In genomic region chr9:96383165-96383939, GRCh38 we compare ENCODE assay signal across 8 cellular contexts. TPM values are rescaled to one million over a fixed set of nuclear protein-coding genes. Genes with fewer than 3 reads are reported as not detected.
DNase-seq lines count a peak whose midpoint lies in the region; ATAC-seq, FAIRE-seq and TF ChIP-seq lines count a peak whose summit lies in the region.

Gene SLC35D2 (minus strand): TSS chr9:96383711. CDS start chr9:96383634, 77 bp downstream.

- H2AFZ ChIP-seq in OCI-LY7 (ENCODE audit: low read length): no peak within 1 kb of the TSS

- H3K4me3 ChIP-seq in AG09309 (ENCODE audit: control insufficient read depth, low read depth, low read length) (peak within 1 kb of the TSS; percentile 43), bronchial epithelial cell (ENCODE audit: low read depth, low read length) (peak within 1 kb of the TSS; percentile 67), iPS-11a (ENCODE audit: low read depth, low read length) (peak within 1 kb of the TSS; percentile 51), OCI-LY7 (ENCODE audit: low read depth, low read length, poor library complexity, severe bottlenecking) (no peak within 1 kb of the TSS)

- H3K36me3 ChIP-seq in bronchial epithelial cell (ENCODE audit: control insufficient read depth, insufficient read depth, low read length) (no peaks in the 10 kb centered on the region), OCI-LY7 (ENCODE audit: insufficient read depth, low read length) (peaks cover 58% of the 10 kb centered on the region)

- no peak within 1 kb of the TSS for H3K27ac ChIP-seq in OCI-LY7 (ENCODE audit: low read depth, low read length, poor library complexity, severe bottlenecking)

- H3K9me3 ChIP-seq in OCI-LY7 (ENCODE audit: low read length): no peaks in the 10 kb centered on the region

- no peak for FAIRE-seq in bronchial epithelial cell (lab: Jason Lieb, UNC)

- ATAC-seq in GM21515 (IDR thresholded peaks at IDR 0.05; ENCODE audit: unreplicated experiment): no peak

- no TSS peak for BruUV-seq in OCI-LY7 (replicated peaks; lab: Mats Ljungman, UMichigan)

- H4K20me1 ChIP-seq in OCI-LY7 (ENCODE audit: insufficient read depth, low read length): no peaks in the 10 kb centered on the region

- no peak within 1 kb of the TSS for H3K4me2 ChIP-seq in OCI-LY7 (ENCODE audit: low read length)

- no peaks in the 10 kb centered on the region for H3K79me2 ChIP-seq in OCI-LY7 (ENCODE audit: insufficient read depth, low read depth, low read length)

- H3K4me1 ChIP-seq in OCI-LY7 (ENCODE audit: insufficient read depth, low read length, poor library complexity, severe bottlenecking): no peaks in the 10 kb centered on the region

- no peaks in the 10 kb centered on the region for H3K9me2 ChIP-seq in OCI-LY7 (ENCODE audit: insufficient read depth, low read length)

- DNase-seq in AG09309 (ENCODE audit: low read depth) (no peak), GM19238 (ENCODE audit: insufficient read length, low spot score) (peak; percentile 40), RPMI7951 (ENCODE audit: low read depth) (peak; percentile 71), bronchial epithelial cell (ENCODE audit: low read depth) (peak; percentile 27), putamen (ENCODE audit: low spot score) (peak; percentile 42), OCI-LY7 (ENCODE audit: low spot score) (no peak)

- no peak for TF ChIP-seq CTCF in AG09309 (IDR thresholded peaks at IDR 0.05; ENCODE audit: control insufficient read depth, insufficient read depth, low read depth, low read length, missing control alignments)
- TF ChIP-seq CTCF in bronchial epithelial cell (IDR thresholded peaks at IDR 0.05; ENCODE audit: insufficient read depth, low read length, severe bottlenecking): no peak
- TF ChIP-seq CTCF in OCI-LY7 (conservative IDR thresholded peaks at IDR 0.05; ENCODE audit: low read length): no peak

- H3K27me3 ChIP-seq in bronchial epithelial cell (ENCODE audit: control insufficient read depth, insufficient read depth, low read length): no peaks in the 10 kb centered on the region

- intact Hi-C loops in OCI-LY7 (cut with micrococcal nuclease; ENCODE audit: unreplicated experiment): no loop called here

- POLR2A ChIA-PET in OCI-LY7 (lab: Charles Lee): interaction anchor here (0.7 kb wide), 1 partner anchor 66 kb away, joined by 3 read pairs; no protein-coding TSS in a partner anchor

- CTCF ChIA-PET in OCI-LY7 (lab: Charles Lee; ENCODE audit: unreplicated experiment): no interaction called here

RNA-seq across cellular contexts. Expression of gene SLC35D2, which starts in this region (rescaled TPM):
- 21.3 and 21.9 TPM in 2 replicates for total RNA-seq in RPMI7951 (2014; rRNA removed; shearing (Covaris generic))
- 19.1 and 30.3 TPM in 2 replicates for total RNA-seq in bronchial epithelial cell
- 0.44 and 1.4 TPM in 2 replicates for total RNA-seq in OCI-LY7 (2014; rRNA removed; shearing (Covaris generic))
- 1.3 and 1.4 TPM in 2 replicates for total RNA-seq in OCI-LY7 (2022)

Comparison
In these comparisons a context has a peak if more than half of its experiments do, and no peak if none do; other contexts are left out.
1. DNase-seq: peak in GM19238 (single experiment), RPMI7951 (single experiment), bronchial epithelial cell (single experiment) and putamen (single experiment); none in AG09309 (single experiment) and OCI-LY7 (single experiment).